ENCODE assay signal across 24 cellular contexts in the genomic region with DNA sequence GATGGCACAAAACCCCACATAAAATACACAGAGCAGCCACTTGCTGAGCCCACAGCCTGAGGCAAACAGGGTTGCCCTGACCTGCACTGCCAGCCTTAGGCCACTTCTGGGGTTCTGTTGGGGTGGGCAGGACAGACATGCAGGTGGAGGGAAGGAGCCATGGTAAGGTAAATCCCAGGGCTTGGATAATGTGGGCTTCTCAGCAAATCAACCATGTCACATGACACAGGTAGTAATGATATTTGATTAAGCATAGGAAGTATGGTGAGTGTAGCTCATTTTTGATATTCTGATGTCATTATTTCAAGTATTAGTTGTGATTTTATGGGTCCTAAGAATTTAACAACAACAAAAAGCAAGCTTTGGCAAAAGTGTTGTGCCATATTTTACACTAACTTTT.
DNase-seq lines count a peak whose midpoint lies in the region; ATAC-seq, FAIRE-seq and TF ChIP-seq lines count a peak whose summit lies in the region.
"Had no signal": no experiment of that assay in that cellular context is flagged by ENCODE, and none has a peak within 500 bp of the region (broad histone marks: within the 10 kb centered on the region; RNA-seq: fewer than 3 reads in every experiment).

No MANE protein-coding gene starts in this region.

- no peak for TF ChIP-seq POLR2A in K562 (conservative IDR thresholded peaks at IDR 0.05)

- TF ChIP-seq EP300 in K562 (IDR thresholded peaks at IDR 0.05; ENCODE audit: low read length) = no peak

- dilution Hi-C loops in mammary epithelial cell (cut with HindIII; ENCODE audit: low sequenced_read_pairs) = loop anchor here (5.0 kb wide), 1 partner anchor 112 kb away; no protein-coding TSS in a partner anchor

- FAIRE-seq in K562 (lab: Jason Lieb, UNC) = no peak
- FAIRE-seq: GM12878, GM12892, GM18507 had no signal

- peak overlapping the region; percentile 60 for H2AFZ ChIP-seq in mammary epithelial cell (ENCODE audit: low read depth, low read length)
- H2AFZ ChIP-seq in K562 (ENCODE audit: low read depth, low read length) = no peak overlapping the region
- no peak overlapping the region for H2AFZ ChIP-seq in osteoblast (ENCODE audit: low read length)

- no peaks in the 10 kb centered on the region for H3K9me1 ChIP-seq in K562 (ENCODE audit: control insufficient read depth, insufficient read depth, low read length)

- no peaks in the 10 kb centered on the region for H3K27me3 Mint-ChIP-seq in MCF 10A (ENCODE audit: insufficient read depth, unreplicated experiment)
- H3K27me3 Mint-ChIP-seq: CD4-positive, alpha-beta memory T cell; CD8-positive, alpha-beta memory T cell had no signal

- no peak overlapping the region for H3K4me3 Mint-ChIP-seq in MCF 10A (ENCODE audit: unreplicated experiment)
- H3K4me3 Mint-ChIP-seq: B cell; CD14-positive monocyte; CD4-positive, alpha-beta memory T cell; CD4-positive, CD25-positive, alpha-beta regulatory T cell; CD8-positive, alpha-beta memory T cell had no signal

- H3K4me2 ChIP-seq in mammary epithelial cell (ENCODE audit: insufficient read depth, low read depth, low read length) (no peak overlapping the region), K562 (ENCODE audit: insufficient read depth, low read length) (no peak overlapping the region), osteoblast (ENCODE audit: insufficient read depth, low read length) (no peak overlapping the region)
- H3K4me2 ChIP-seq: A549; BLaER1 treated with 17β-estradiol and CSF1 and Interleukin-3, amounts not matched to agents 10 nM and 100 nM had no signal

- no peaks in the 10 kb centered on the region for H3K36me3 Mint-ChIP-seq in MCF 10A (ENCODE audit: insufficient read depth, unreplicated experiment)
- H3K36me3 Mint-ChIP-seq: CD14-positive monocyte; CD4-positive, alpha-beta memory T cell; CD4-positive, CD25-positive, alpha-beta regulatory T cell; CD8-positive, alpha-beta memory T cell had no signal

- H3K4me1 ChIP-seq in mammary epithelial cell (ENCODE audit: insufficient read depth, low read length) = peaks cover 20% of the 10 kb centered on the region
- H3K4me1 ChIP-seq in K562 (replicated peaks in 1 of 2; ENCODE audit: control insufficient read depth in 2 of 2, insufficient read depth in 2 of 2, low read length in 2 of 2) = no peaks in the 10 kb centered on the region; a peak in 1 of 5 replicates
- H3K4me1 ChIP-seq in osteoblast (ENCODE audit: insufficient read depth, low read length) = no peaks in the 10 kb centered on the region
- H3K4me1 ChIP-seq: BLaER1 treated with 17β-estradiol and CSF1 and Interleukin-3, amounts not matched to agents 10 nM and 100 nM had no signal

- H3K27ac ChIP-seq in mammary epithelial cell (ENCODE audit: insufficient read depth, low read depth, low read length) (no peak overlapping the region), K562 (ENCODE audit: extremely low read depth, low read depth, low read length) (no peak overlapping the region), osteoblast (ENCODE audit: low read depth, low read length) (no peak overlapping the region)
- H3K27ac ChIP-seq: 22Rv1; BLaER1 treated with 17β-estradiol and CSF1 and Interleukin-3, amounts not matched to agents 10 nM and 100 nM had no signal

- H3K27me3 ChIP-seq in mammary epithelial cell (ENCODE audit: insufficient read depth, low read length) (no peaks in the 10 kb centered on the region), K562 (ENCODE audit: control insufficient read depth in 2 of 2, insufficient read depth in 2 of 2, low read length in 2 of 2) (no peaks in the 10 kb centered on the region), osteoblast (ENCODE audit: insufficient read depth, low read length) (no peaks in the 10 kb centered on the region)
- H3K27me3 ChIP-seq: BLaER1 treated with 17β-estradiol and CSF1 and Interleukin-3, amounts not matched to agents 10 nM and 100 nM had no signal

- intact Hi-C loops in mammary epithelial cell (cut with micrococcal nuclease) = no loop called here
- intact Hi-C loops in MCF 10A (cut with micrococcal nuclease) = no loop called here
- intact Hi-C loops in K562 (cut with micrococcal nuclease) = loop anchor here (10.0 kb wide), 1 partner anchor 125 kb away; the partner anchor contains the start of gene FOXA2

- H3K9ac ChIP-seq in mammary epithelial cell (ENCODE audit: insufficient read depth, low read length) (no peak overlapping the region), K562 (ENCODE audit: insufficient read depth in 1 of 2, low read depth in 2 of 2, low read length in 2 of 2) (no peak overlapping the region)
- H3K9ac ChIP-seq: BLaER1 treated with 17β-estradiol and CSF1 and Interleukin-3, amounts not matched to agents 10 nM and 100 nM had no signal

- H3K4me1 Mint-ChIP-seq in MCF 10A (ENCODE audit: insufficient read depth, unreplicated experiment) = peaks cover 10% of the 10 kb centered on the region
- H3K4me1 Mint-ChIP-seq: B cell; CD14-positive monocyte; CD4-positive, alpha-beta memory T cell; CD4-positive, CD25-positive, alpha-beta regulatory T cell; CD8-positive, alpha-beta memory T cell had no signal

- CTCF ChIA-PET in mammary epithelial cell (lab: Charles Lee; ENCODE audit: low non-redundant PET) (no interaction called here), MCF 10A (lab: Yijun Ruan, JAX) (interaction anchor here (1.4 kb wide), 1 partner anchor 110 kb away, joined by 3 read pairs; no protein-coding TSS in a partner anchor), K562 (lab: Yijun Ruan, JAX; ENCODE audit: low intra/inter-chr PET ratio) (interaction anchor here (0.6 kb wide), 1 partner anchor 128 kb away, joined by 3 read pairs; no protein-coding TSS in a partner anchor)

- DNase-seq in mammary epithelial cell (no peak), MCF 10A (ENCODE audit: unreplicated experiment) (no peak), K562 (ENCODE audit: extremely low read depth in 1 of 4, low spot score in 3 of 4) (no peak), osteoblast (ENCODE audit: insufficient read length, low spot score, missing footprints) (peak; percentile 65), SKM-1 (lab: John Stamatoyannopoulos, UW; ENCODE audit: unreplicated experiment) (no peak), NCI-H2196 treated with DMSO at 0.1 percent for 48 hours (lab: John Stamatoyannopoulos, UW; ENCODE audit: unreplicated experiment) (no peak)
- DNase-seq: AML-193; CD4-positive, alpha-beta memory T cell; CD4-positive, CD25-positive, alpha-beta regulatory T cell; CD8-positive, alpha-beta memory T cell; COR-L47; DMS 273 treated with DMSO at 0.1 percent for 48 hours; DMS79; DND-41; EL; GDM1 had no signal

- H3K36me3 ChIP-seq in mammary epithelial cell (ENCODE audit: insufficient read depth, low read length) (no peaks in the 10 kb centered on the region), K562 (ENCODE audit: control insufficient read depth, insufficient read depth, low read length) (no peaks in the 10 kb centered on the region), osteoblast (ENCODE audit: insufficient read depth, low read length) (no peaks in the 10 kb centered on the region)
- H3K36me3 ChIP-seq: BLaER1 treated with 17β-estradiol and CSF1 and Interleukin-3, amounts not matched to agents 10 nM and 100 nM had no signal

- no peaks in the 10 kb centered on the region for H3K9me3 Mint-ChIP-seq in MCF 10A (ENCODE audit: unreplicated experiment)
- H3K9me3 Mint-ChIP-seq: CD14-positive monocyte had no signal

- TF ChIP-seq CTCF in mammary epithelial cell (conservative IDR thresholded peaks at IDR 0.05 in 1 of 2, IDR thresholded peaks at IDR 0.05 in 1 of 2; ENCODE audit: extremely low read depth in 1 of 2, insufficient read depth in 1 of 2, low read depth in 1 of 2, low read length in 2 of 2) (no peak), MCF 10A (IDR thresholded peaks at IDR 0.05; ENCODE audit: unreplicated experiment) (no peak), K562 (IDR thresholded peaks at IDR 0.05 in 2 of 3, conservative IDR thresholded peaks at IDR 0.05 in 1 of 3; ENCODE audit: insufficient read depth in 2 of 3, low read depth in 1 of 3, low read length in 3 of 3) (no peak), osteoblast (IDR thresholded peaks at IDR 0.05; ENCODE audit: extremely low read depth, low read depth, low read length) (no peak)

- no peak overlapping the region for H3K27ac Mint-ChIP-seq in MCF 10A (ENCODE audit: low read depth, unreplicated experiment)
- H3K27ac Mint-ChIP-seq: B cell; CD4-positive, alpha-beta memory T cell; CD4-positive, CD25-positive, alpha-beta regulatory T cell; CD8-positive, alpha-beta memory T cell had no signal

- POLR2A ChIA-PET in MCF 10A (lab: Yijun Ruan, JAX) = interaction anchor here (0.6 to 1.1 kb wide), 3 partner anchors 29 to 163 kb away, joined by 3 to 4 read pairs (median 3); no protein-coding TSS in a partner anchor
- POLR2A ChIA-PET in K562 (lab: Yijun Ruan, JAX) = interaction anchor here (0.6 kb wide), 1 partner anchor 188 kb away, joined by 4 read pairs; no protein-coding TSS in a partner anchor

- BruUV-seq in mammary epithelial cell (replicated peaks; lab: Mats Ljungman, UMichigan) = no TSS peak
- no TSS peak for BruUV-seq in MCF 10A (replicated peaks; lab: Mats Ljungman, UMichigan)
- BruUV-seq in K562 (replicated peaks; lab: Mats Ljungman, UMichigan) = no TSS peak

- H3K4me3 ChIP-seq in mammary epithelial cell (replicated peaks in 1 of 3; ENCODE audit: insufficient read depth in 1 of 3, low read depth in 2 of 3, low read length in 3 of 3) = no peak overlapping the region
- no peak overlapping the region for H3K4me3 ChIP-seq in K562
- no peak overlapping the region for H3K4me3 ChIP-seq in osteoblast (ENCODE audit: insufficient read depth, low read length)
- H3K4me3 ChIP-seq: A549; BLaER1 treated with 17β-estradiol and CSF1 and Interleukin-3, amounts not matched to agents 10 nM and 100 nM; GM12878 had no signal

- in situ Hi-C loops in mammary epithelial cell (cut with MboI; ENCODE audit: low sequenced_read_pairs in 2 of 2) = loop anchor here in 1 of 2 donors (10.0 kb wide), 1 partner anchor 125 kb away; no protein-coding TSS in a partner anchor
- in situ Hi-C loops in K562 (cut with MboI) = no loop called here

- H4K20me1 ChIP-seq in mammary epithelial cell (ENCODE audit: insufficient read depth, low read length) = no peaks in the 10 kb centered on the region
- no peaks in the 10 kb centered on the region for H4K20me1 ChIP-seq in K562 (replicated peaks; ENCODE audit: control insufficient read depth, insufficient read depth, low read length)
- no peaks in the 10 kb centered on the region for H4K20me1 ChIP-seq in osteoblast (ENCODE audit: insufficient read depth, low read length)
- H4K20me1 ChIP-seq: BLaER1 treated with 17β-estradiol and CSF1 and Interleukin-3, amounts not matched to agents 10 nM and 100 nM had no signal

- TF ChIP-seq RAD21 in K562 (CRISPR knock-in tag; conservative IDR thresholded peaks at IDR 0.05 in 1 of 2, IDR thresholded peaks at IDR 0.05 in 1 of 2) = no peak

- no peak for ATAC-seq in K562
- ATAC-seq: A549, GM12878 had no signal

- H3K9me3 ChIP-seq in mammary epithelial cell (replicated peaks; ENCODE audit: insufficient read depth, low read length) (no peaks in the 10 kb centered on the region), K562 (replicated peaks; ENCODE audit: control insufficient read depth, insufficient read depth, low read depth, low read length) (no peaks in the 10 kb centered on the region), osteoblast (ENCODE audit: low read depth, low read length) (no peaks in the 10 kb centered on the region)
- H3K9me3 ChIP-seq: BLaER1 treated with 17β-estradiol and CSF1 and Interleukin-3, amounts not matched to agents 10 nM and 100 nM had no signal

- H3K79me2 ChIP-seq in mammary epithelial cell (ENCODE audit: insufficient read depth, low read length) = no peaks in the 10 kb centered on the region
- H3K79me2 ChIP-seq in K562 (ENCODE audit: control insufficient read depth, insufficient read depth, low read length) = no peaks in the 10 kb centered on the region
- no peaks in the 10 kb centered on the region for H3K79me2 ChIP-seq in osteoblast (ENCODE audit: insufficient read depth, low read length)
